Comparison of ENCODE assay signal across 21 cellular contexts in the genomic region with DNA sequence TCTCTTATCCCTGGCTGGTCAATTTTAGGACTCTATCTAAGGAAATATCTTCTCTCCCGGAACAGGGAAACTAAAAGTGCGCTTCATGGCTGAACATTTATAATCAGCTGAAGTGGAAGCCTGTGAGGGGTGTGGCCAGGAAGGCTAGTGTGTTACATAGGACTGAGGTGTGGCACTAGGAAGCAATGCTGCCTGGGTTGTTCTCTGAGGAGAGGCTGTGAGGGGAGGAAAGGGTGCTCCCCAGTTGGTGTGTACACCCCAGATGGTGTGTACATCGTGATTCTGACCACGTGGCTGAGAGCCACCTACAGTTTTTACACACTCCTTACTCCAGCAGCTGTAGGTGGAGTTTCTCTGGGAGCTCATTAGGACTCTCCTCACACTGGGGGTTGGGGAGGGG. TPM values are rescaled to one million over a fixed set of nuclear protein-coding genes. Genes with fewer than 3 reads are reported as not detected.
DNase-seq lines count a peak whose midpoint lies in the region; ATAC-seq, FAIRE-seq and TF ChIP-seq lines count a peak whose summit lies in the region.
"Had no signal": no experiment of that assay in that cellular context is flagged by ENCODE, and none has a peak within 500 bp of the region (broad histone marks: within the 10 kb centered on the region; RNA-seq: fewer than 3 reads in every experiment).

No MANE protein-coding gene starts in this region.

- intact Hi-C loops in heart left ventricle (cut with DNase I), result loop anchor here in 4 of 10 donors (5.0 to 10.0 kb wide), 3 partner anchors 162 to 332 kb away; partner anchors contain the start of genes SIPA1L2 (in 2 of the 4) and MAP10 (in 1 of the 4)
- intact Hi-C loops in left cardiac atrium (cut with DNase I), result no loop called here

- H3K4me1 Mint-ChIP-seq in mesothelial cell of epicardium, result peaks cover 41% of the 10 kb centered on the region

- ATAC-seq in heart left ventricle (peak in 3 of 4 donors; percentile 21 to 47 (median 23)), left cardiac atrium (no peak), HG03378 (IDR thresholded peaks at IDR 0.05; ENCODE audit: unreplicated experiment) (no peak)
- ATAC-seq: activated naive CD8-positive, alpha-beta T cell treated with anti-CD3 and anti-CD28 coated beads, Interleukin-2, amount 50 U/mL, for 24 hours; gastroesophageal sphincter; sciatic nerve; stimulated activated naive B cell treated with anti-CD40 and anti-IgM and Interleukin-4, amounts not matched to agents 10 μg/mL and 1 μg/mL and 100 μg/mL, for 72 hours had no signal

- no peaks in the 10 kb centered on the region for H3K9me3 ChIP-seq in heart left ventricle
- H3K9me3 ChIP-seq: gastroesophageal sphincter had no signal

- H3K36me3 ChIP-seq in heart left ventricle, result peaks cover 0 to 39% (median 32%) of the 10 kb centered on the region in 9 donors

- H3K27me3 Mint-ChIP-seq in mesothelial cell of epicardium (ENCODE audit: low read depth), result no peaks in the 10 kb centered on the region
- H3K27me3 Mint-ChIP-seq: activated CD4-positive, alpha-beta T cell treated with anti-CD3 and anti-CD28 coated beads, Interleukin-2, amount 10 ng/mL, durations not matched to agents 7 days and 5 days; activated naive CD8-positive, alpha-beta T cell treated with anti-CD3 and anti-CD28 coated beads, Interleukin-2, amount 50 U/mL, for 24 hours; stimulated activated naive B cell treated with anti-CD40 and anti-IgM and Interleukin-4, amounts not matched to agents 10 μg/mL and 1 μg/mL and 100 μg/mL, for 72 hours had no signal

- peaks cover 28% of the 10 kb centered on the region for H3K36me3 Mint-ChIP-seq in mesothelial cell of epicardium

- TF ChIP-seq POLR2A in heart left ventricle (IDR thresholded peaks at IDR 0.05), result no peak

- H3K27me3 ChIP-seq in heart left ventricle, result no peaks in the 10 kb centered on the region
- H3K27me3 ChIP-seq: brain microvascular endothelial cell, gastroesophageal sphincter had no signal

- H3K27ac ChIP-seq in heart left ventricle, result peak overlapping the region in 2 of 12 donors; percentile 13 to 18
- H3K27ac ChIP-seq: brain microvascular endothelial cell had no signal

- H3K4me3 Mint-ChIP-seq in mesothelial cell of epicardium, result no peak overlapping the region
- H3K4me3 Mint-ChIP-seq: activated CD4-positive, alpha-beta T cell treated with anti-CD3 and anti-CD28 coated beads, Interleukin-2, amount 10 ng/mL, durations not matched to agents 7 days and 5 days; activated naive CD8-positive, alpha-beta T cell treated with anti-CD3 and anti-CD28 coated beads, Interleukin-2, amount 50 U/mL, for 24 hours; stimulated activated naive B cell treated with anti-CD40 and anti-IgM and Interleukin-4, amounts not matched to agents 10 μg/mL and 1 μg/mL and 100 μg/mL, for 72 hours had no signal

- WGBS in heart left ventricle, 4 donors, result 56 to 65% (median 58%) methylated on average over 4 of the region's 4 CpGs

- peak; percentile 10 for FAIRE-seq in colon (lab: Jason Lieb, UNC)

- TF ChIP-seq CTCF in heart left ventricle (IDR thresholded peaks at IDR 0.05), result no peak
- TF ChIP-seq CTCF in mesothelial cell of epicardium (IDR thresholded peaks at IDR 0.05; ENCODE audit: unreplicated experiment), result no peak

- H3K27ac Mint-ChIP-seq in mesothelial cell of epicardium, result peak overlapping the region; percentile 36
- H3K27ac Mint-ChIP-seq: activated CD4-positive, alpha-beta T cell treated with anti-CD3 and anti-CD28 coated beads, Interleukin-2, amount 10 ng/mL, durations not matched to agents 7 days and 5 days; activated naive CD8-positive, alpha-beta T cell treated with anti-CD3 and anti-CD28 coated beads, Interleukin-2, amount 50 U/mL, for 24 hours; activated T-helper 2 cell treated with anti-CD3 and anti-CD28 coated beads, Interferon-gamma antibody, Interleukin-2, Interleukin-4, amounts not matched to agents 10 μg/mL and 5 μg/mL and 100 μg/mL, durations not matched to agents 14 hours and 24 hours and 36 hours; stimulated activated naive B cell treated with anti-CD40 and anti-IgM and Interleukin-4, amounts not matched to agents 10 μg/mL and 1 μg/mL and 100 μg/mL, for 72 hours had no signal

- H3K4me3 ChIP-seq in heart left ventricle, result no peak overlapping the region
- H3K4me3 ChIP-seq: gastroesophageal sphincter had no signal

- DNase-seq in heart left ventricle (no peak), left cardiac atrium (no peak), mesothelial cell of epicardium (ENCODE audit: low spot score in 2 of 2, unreplicated experiment in 2 of 2) (no peak), ureter (ENCODE audit: low spot score) (peak; percentile 77), AG20443 (ENCODE audit: low spot score) (no peak)
- DNase-seq in activated naive CD4-positive, alpha-beta T cell (lab: John Stamatoyannopoulos, UW), result no peak
- DNase-seq: activated CD4-positive, alpha-beta T cell treated with anti-CD3 and anti-CD28 coated beads, Interleukin-2, amount 10 ng/mL, durations not matched to agents 7 days and 5 days; activated naive CD8-positive, alpha-beta T cell treated with anti-CD3 and anti-CD28 coated beads, Interleukin-2, amount 50 U/mL, for 24 hours; brain microvascular endothelial cell; C1 segment of cervical spinal cord; dermis blood vessel endothelial cell; erythroblast; NCI-H187 treated with DMSO at 0.1 percent for 48 hours; NCI-H446 treated with DMSO at 0.1 percent for 48 hours; stimulated activated naive B cell treated with anti-CD40 and anti-IgM and Interleukin-4, amounts not matched to agents 10 μg/mL and 1 μg/mL and 100 μg/mL, for 72 hours; SW 1271 had no signal

- peaks cover 0 to 71% (median 36%) of the 10 kb centered on the region in 12 donors for H3K4me1 ChIP-seq in heart left ventricle

- peaks cover 4% of the 10 kb centered on the region for H3K9me3 Mint-ChIP-seq in mesothelial cell of epicardium
- H3K9me3 Mint-ChIP-seq: activated T-helper 2 cell treated with anti-CD3 and anti-CD28 coated beads, Interferon-gamma antibody, Interleukin-2, Interleukin-4, amounts not matched to agents 10 μg/mL and 5 μg/mL and 100 μg/mL, durations not matched to agents 14 hours and 24 hours and 36 hours had no signal

RNA-seq across cellular contexts. Expression of gene NTPCR, which starts 16.3 kb away (rescaled TPM):
- total RNA-seq in heart left ventricle, result 10 to 100 TPM; 29.6 to 62.9 (median 57.7) TPM
- polyA plus RNA-seq in heart left ventricle, result 10 to 100 TPM; 70.3 to 81.8 TPM
- 10 to 100 TPM; 46.4 to 58.4 TPM for total RNA-seq in left cardiac atrium
- total RNA-seq in mesothelial cell of epicardium, result 55.2 to 59.1 TPM (median 55.8 TPM) in 3 replicates
- total RNA-seq in ureter, result 49.0 TPM

Comparison
In these comparisons a context has a peak if more than half of its experiments do, and no peak if none do; other contexts are left out.
1. ATAC-seq: peak in heart left ventricle (3 of 4); none in left cardiac atrium (0 of 2) and HG03378 (single experiment).